ENCODE assay signal across 8 cellular contexts in genomic region chr2:241803387-241804325, GRCh38. TPM values are rescaled to one million over a fixed set of nuclear protein-coding genes. Genes with fewer than 3 reads are reported as not detected.
DNase-seq lines count a peak whose midpoint lies in the region; ATAC-seq and TF ChIP-seq lines count a peak whose summit lies in the region.

No MANE protein-coding gene starts in this region.

- H3K4me1 Mint-ChIP-seq in brain = peaks cover 17% of the 10 kb centered on the region

- H3K4me1 ChIP-seq in BLaER1 treated with 17β-estradiol and CSF1 and Interleukin-3, amounts not matched to agents 10 nM and 100 nM = peaks cover 30 to 71% (median 62%) of the 10 kb centered on the region in 10 experiments
- peaks cover 3% of the 10 kb centered on the region for H3K4me1 ChIP-seq in OCI-LY1 (ENCODE audit: insufficient read depth, low read length, severe bottlenecking)
- peaks cover 14 to 25% (median 22%) of the 10 kb centered on the region in 6 donors for H3K4me1 ChIP-seq in spleen

- H3K79me2 ChIP-seq in OCI-LY1 (ENCODE audit: insufficient read depth, low read length) = no peaks in the 10 kb centered on the region

- no peaks in the 10 kb centered on the region for H3K36me3 ChIP-seq in BLaER1 treated with 17β-estradiol and CSF1 and Interleukin-3, amounts not matched to agents 10 nM and 100 nM
- H3K36me3 ChIP-seq in OCI-LY1 (ENCODE audit: insufficient read depth, low read length) (no peaks in the 10 kb centered on the region), spleen (no peaks in the 10 kb centered on the region)

- TF ChIP-seq POLR2A in spleen (IDR thresholded peaks at IDR 0.05) = no peak

- peak overlapping the region; percentile 53 to 81 (median 69) for H3K9ac ChIP-seq in BLaER1 treated with 17β-estradiol and CSF1 and Interleukin-3, amounts not matched to agents 10 nM and 100 nM
- no peak overlapping the region; the same call in 1 of the 2 replicates for H3K9ac ChIP-seq in OCI-LY1 (ENCODE audit: low read length)

- ATAC-seq in GM21529 (IDR thresholded peaks at IDR 0.05; ENCODE audit: unreplicated experiment) (peak; percentile 47), HG03139 (IDR thresholded peaks at IDR 0.05; ENCODE audit: unreplicated experiment) (no peak), GM18858 (IDR thresholded peaks at IDR 0.05; ENCODE audit: unreplicated experiment) (no peak)

- H3K9me2 ChIP-seq in OCI-LY1 (ENCODE audit: low read depth, low read length) = no peaks in the 10 kb centered on the region

- peaks cover 0 to 23% (median 6%) of the 10 kb centered on the region in 11 experiments; a peak in 11 of 22 replicates for H3K27me3 ChIP-seq in BLaER1 treated with 17β-estradiol and CSF1 and Interleukin-3, amounts not matched to agents 10 nM and 100 nM
- H3K27me3 ChIP-seq in OCI-LY1 (ENCODE audit: insufficient read depth, low read length) = no peaks in the 10 kb centered on the region
- H3K27me3 ChIP-seq in spleen (replicated peaks in 1 of 7) = peaks cover 0 to 34% (median 24%) of the 10 kb centered on the region in 7 donors

- peak overlapping the region; percentile 49 to 72 (median 59) for H3K4me3 ChIP-seq in BLaER1 treated with 17β-estradiol and CSF1 and Interleukin-3, amounts not matched to agents 10 nM and 100 nM
- H3K4me3 ChIP-seq in OCI-LY1 (ENCODE audit: low read depth, low read length, poor library complexity, severe bottlenecking) = peak overlapping the region; percentile 50
- peak overlapping the region; percentile 40 to 74 (median 46) for H3K4me3 ChIP-seq in spleen

- intact Hi-C loops in spleen (cut with DNase I; ENCODE audit: low total_unique reads) = no loop called here

- DNase-seq in iPS-NIHi7 (ENCODE audit: extremely low spot score) (peak; percentile 46), spleen (peak; percentile 83)

- H3K9me3 Mint-ChIP-seq in brain = peaks cover 0 to 4% (median 0%) of the 10 kb centered on the region in 5 experiments

- H3K9me3 ChIP-seq in BLaER1 treated with 17β-estradiol and CSF1 and Interleukin-3, amounts not matched to agents 10 nM and 100 nM (replicated peaks in 1 of 11) = no peaks in the 10 kb centered on the region
- H3K9me3 ChIP-seq in OCI-LY1 (ENCODE audit: low read length) = no peaks in the 10 kb centered on the region
- no peaks in the 10 kb centered on the region for H3K9me3 ChIP-seq in spleen

- H3K4me3 Mint-ChIP-seq in brain = peak overlapping the region in 4 of 5 experiments; percentile 45 to 78 (median 65)

- peak overlapping the region; percentile 36 to 71 (median 61) for H3K27ac ChIP-seq in BLaER1 treated with 17β-estradiol and CSF1 and Interleukin-3, amounts not matched to agents 10 nM and 100 nM
- no peak overlapping the region for H3K27ac ChIP-seq in OCI-LY1 (ENCODE audit: low read depth, low read length, poor library complexity, severe bottlenecking)
- H3K27ac ChIP-seq in spleen = peak overlapping the region in 4 of 8 donors; percentile 26 to 60 (median 44)

- peak overlapping the region in 1 of 5 experiments; percentile 45 for H3K27ac Mint-ChIP-seq in brain

- H3F3A ChIP-seq in OCI-LY1 (ENCODE audit: insufficient read depth, low read length) = no peaks in the 10 kb centered on the region

- H4K20me1 ChIP-seq in BLaER1 treated with 17β-estradiol and CSF1 and Interleukin-3, amounts not matched to agents 10 nM and 100 nM = no peaks in the 10 kb centered on the region
- H4K20me1 ChIP-seq in OCI-LY1 (ENCODE audit: insufficient read depth, low read length) = no peaks in the 10 kb centered on the region

- no peak overlapping the region for H2AFZ ChIP-seq in OCI-LY1 (ENCODE audit: low read length)

- H3K36me3 Mint-ChIP-seq in brain = no peaks in the 10 kb centered on the region

- WGBS in spleen, 5 donors = 2 to 3% (median 3%) methylated on average over 21 to 109 of the region's 109 CpGs

- H3K4me2 ChIP-seq in BLaER1 treated with 17β-estradiol and CSF1 and Interleukin-3, amounts not matched to agents 10 nM and 100 nM = peak overlapping the region; percentile 95 to 100 (median 98)
- H3K4me2 ChIP-seq in OCI-LY1 (ENCODE audit: low read length) = peak overlapping the region; percentile 62

- no peaks in the 10 kb centered on the region for H3K27me3 Mint-ChIP-seq in brain

- no peak for TF ChIP-seq CTCF in OCI-LY1 (IDR thresholded peaks at IDR 0.05; ENCODE audit: low read length)
- TF ChIP-seq CTCF in brain (conservative IDR thresholded peaks at IDR 0.05) = no peak
- no peak for TF ChIP-seq CTCF in spleen (IDR thresholded peaks at IDR 0.05 in 8 of 11, conservative IDR thresholded peaks at IDR 0.05 in 3 of 11)

RNA-seq across cellular contexts. Expression of gene NEU4, which starts 5.3 kb away (rescaled TPM):
- polyA plus RNA-seq in brain (ENCODE audit: insufficient read depth, low read depth, low replicate concordance) (4.4 TPM), spleen (under 1 TPM; 0.04 to 0.22 (median 0.08) TPM)
- total RNA-seq in spleen = 1 to 10 TPM in 2 of 7 donors, under 1 TPM in 2, not detected in 3; 0.32 to 1.9 (median 0.85) TPM

RNA-seq across cellular contexts. Expression of gene GAL3ST2, which starts 27.0 kb away (rescaled TPM):
- polyA plus RNA-seq in brain (ENCODE audit: insufficient read depth, low read depth, low replicate concordance) (not detected), spleen (not detected)
- under 1 TPM in 2 of 7 donors, not detected in 5; 0.25 to 0.85 TPM for total RNA-seq in spleen

RNA-seq across cellular contexts. Expression of gene PDCD1, which starts 55.0 kb away (rescaled TPM):
- polyA plus RNA-seq in brain (ENCODE audit: insufficient read depth, low read depth, low replicate concordance) (0.20 TPM), spleen (1 to 10 TPM; 2.7 to 7.3 (median 5.2) TPM)
- 1 to 10 TPM; 3.1 to 7.9 (median 5.4) TPM for total RNA-seq in spleen
